Comparison of ENCODE assay signal across 8 cellular contexts in genomic region chr1:16912791-16913615, GRCh38. TPM values are rescaled to one million over a fixed set of nuclear protein-coding genes. Genes with fewer than 3 reads are reported as not detected.
DNase-seq lines count a peak whose midpoint lies in the region; TF ChIP-seq lines count a peak whose summit lies in the region.
"Not testable (repeated sequence)": the region's sequence is repeated elsewhere in the genome, so short reads cannot be mapped to it uniquely, and the experiment has no call there.

No MANE protein-coding gene starts in this region.

- peak overlapping the region; percentile 72 for H3K27ac Mint-ChIP-seq in activated naive CD8-positive, alpha-beta T cell treated with anti-CD3 and anti-CD28 coated beads for 36 hours
- H3K27ac Mint-ChIP-seq in endothelial cell (ENCODE audit: unreplicated experiment), result peak overlapping the region; percentile 42
- H3K27ac Mint-ChIP-seq in immature natural killer cell, result peak overlapping the region; percentile 71 to 91 (median 84)
- H3K27ac Mint-ChIP-seq in neural crest cell (ENCODE audit: unreplicated experiment), result peak overlapping the region; percentile 27

- H3F3A ChIP-seq in SK-N-SH (replicated peaks; ENCODE audit: insufficient read depth), result not testable (repeated sequence)

- 87% methylated on average over 27 of the region's 29 CpGs for WGBS in SK-N-SH (ENCODE audit: low lambda C conversion rate)

- H3K4me1 ChIP-seq in SK-N-SH (ENCODE audit: control insufficient read depth in 1 of 2, insufficient read depth in 2 of 2, low read depth in 1 of 2, low read length in 1 of 2) (peaks cover 4 to 15% of the 10 kb centered on the region in 2 experiments; a peak in 2 of 4 replicates), stomach smooth muscle (ENCODE audit: control insufficient read depth, insufficient read depth, low read length) (peaks cover 20% of the 10 kb centered on the region)

- H3K79me2 ChIP-seq in SK-N-SH (ENCODE audit: insufficient read depth), result not testable (repeated sequence)

- not testable (repeated sequence) for H3K36me3 ChIP-seq in BJ (ENCODE audit: control insufficient read depth, insufficient read depth, low read length); SK-N-SH (replicated peaks in 1 of 2; ENCODE audit: control insufficient read depth in 1 of 2, insufficient read depth in 2 of 2, low read length in 1 of 2); stomach smooth muscle (ENCODE audit: control insufficient read depth in 2 of 2, insufficient read depth in 2 of 2, low read length in 2 of 2)

- not testable (repeated sequence) for H3K9me3 ChIP-seq in SK-N-SH; stomach smooth muscle (ENCODE audit: control insufficient read depth in 2 of 2, low read length in 2 of 2)

- H3K27me3 ChIP-seq in BJ (ENCODE audit: control insufficient read depth, insufficient read depth, low read length); SK-N-SH (ENCODE audit: insufficient read depth); stomach smooth muscle (ENCODE audit: control insufficient read depth in 1 of 2, insufficient read depth in 2 of 2, low read length in 2 of 2): not testable (repeated sequence)

- not testable (repeated sequence) for H3K27me3 Mint-ChIP-seq in activated naive CD8-positive, alpha-beta T cell treated with anti-CD3 and anti-CD28 coated beads for 36 hours; immature natural killer cell (ENCODE audit: low read depth in 3 of 3); neural crest cell (ENCODE audit: low read depth)
- H3K27me3 Mint-ChIP-seq in endothelial cell (ENCODE audit: unreplicated experiment), result peaks cover 19% of the 10 kb centered on the region

- H3K9ac ChIP-seq in SK-N-SH, result peak overlapping the region; percentile 69
- peak overlapping the region; percentile 2 to 90 for H3K9ac ChIP-seq in stomach smooth muscle (ENCODE audit: low read length in 2 of 2)

- H2AFZ ChIP-seq in SK-N-SH (ENCODE audit: low read depth), result peak overlapping the region; percentile 93

- not testable (repeated sequence) for DNase-seq in BJ (ENCODE audit: low read depth); SK-N-SH; activated naive CD8-positive, alpha-beta T cell treated with anti-CD3 and anti-CD28 coated beads for 36 hours; endothelial cell (ENCODE audit: low spot score); immature natural killer cell; neural crest cell (ENCODE audit: low read depth, low spot score)
- DNase-seq in HK-2 (ENCODE audit: unreplicated experiment), result peak; percentile 28

- not testable (repeated sequence) for H3K36me3 Mint-ChIP-seq in activated naive CD8-positive, alpha-beta T cell treated with anti-CD3 and anti-CD28 coated beads for 36 hours; immature natural killer cell; neural crest cell (ENCODE audit: low read depth)
- H3K36me3 Mint-ChIP-seq in endothelial cell (ENCODE audit: low read depth, unreplicated experiment), result peaks cover 11% of the 10 kb centered on the region

- H3K4me2 ChIP-seq in SK-N-SH, result peak overlapping the region; percentile 90

- peak overlapping the region in 1 of 2 experiments; percentile 77; a peak in 1 of 4 replicates for H3K27ac ChIP-seq in SK-N-SH (ENCODE audit: low read depth in 2 of 2, low read length in 1 of 2)
- peak overlapping the region; percentile 75 for H3K27ac ChIP-seq in stomach smooth muscle (ENCODE audit: low read length)

- peaks cover 30% of the 10 kb centered on the region for H3K4me1 Mint-ChIP-seq in activated naive CD8-positive, alpha-beta T cell treated with anti-CD3 and anti-CD28 coated beads for 36 hours
- H3K4me1 Mint-ChIP-seq in endothelial cell (ENCODE audit: unreplicated experiment) (peaks cover 21% of the 10 kb centered on the region), immature natural killer cell (peaks cover 24 to 35% of the 10 kb centered on the region in 2 donors), neural crest cell (peaks cover 27% of the 10 kb centered on the region)

- not testable (repeated sequence) for H3K9me3 Mint-ChIP-seq in activated naive CD8-positive, alpha-beta T cell treated with anti-CD3 and anti-CD28 coated beads for 36 hours; endothelial cell (ENCODE audit: unreplicated experiment); immature natural killer cell; neural crest cell

- TF ChIP-seq RAD21 in SK-N-SH (IDR thresholded peaks at IDR 0.05; ENCODE audit: low read length), result not testable (repeated sequence)

- POLR2A ChIA-PET in BJ (lab: Charles Lee), result not testable (repeated sequence)
- POLR2A ChIA-PET in SK-N-SH (lab: Yijun Ruan, JAX), result interaction anchor here (0.8 to 3.5 kb wide), 2 partner anchors 8 to 65 kb away, joined by 4 to 20 read pairs; no protein-coding TSS in a partner anchor

- not testable (repeated sequence) for H3K9me2 ChIP-seq in SK-N-SH

- not testable (repeated sequence) for TF ChIP-seq CTCF in BJ (IDR thresholded peaks at IDR 0.05; ENCODE audit: insufficient read depth, low read depth, low read length); SK-N-SH (IDR thresholded peaks at IDR 0.05); endothelial cell (IDR thresholded peaks at IDR 0.05; ENCODE audit: unreplicated experiment); neural crest cell (conservative IDR thresholded peaks at IDR 0.05)

- H3K4me3 Mint-ChIP-seq in activated naive CD8-positive, alpha-beta T cell treated with anti-CD3 and anti-CD28 coated beads for 36 hours, result peak overlapping the region; percentile 79
- H3K4me3 Mint-ChIP-seq in endothelial cell (ENCODE audit: unreplicated experiment) (peak overlapping the region; percentile 87), immature natural killer cell (peak overlapping the region; percentile 84 to 90 (median 87)), neural crest cell (peak overlapping the region; percentile 79)

- peak overlapping the region; percentile 85 for H3K4me3 ChIP-seq in BJ (ENCODE audit: low read depth, low read length)
- H3K4me3 ChIP-seq in SK-N-SH (ENCODE audit: low read depth in 2 of 2, low read length in 1 of 2), result peak overlapping the region; percentile 71 to 81
- peak overlapping the region; percentile 42 to 82 for H3K4me3 ChIP-seq in stomach smooth muscle (ENCODE audit: low read length in 2 of 2)

- CTCF ChIA-PET in BJ (lab: Yijun Ruan, JAX); SK-N-SH (lab: Yijun Ruan, JAX): not testable (repeated sequence)

- not testable (repeated sequence) for H4K20me1 ChIP-seq in SK-N-SH (ENCODE audit: insufficient read depth)

- not testable (repeated sequence) for TF ChIP-seq EP300 in SK-N-SH (IDR thresholded peaks at IDR 0.05; ENCODE audit: borderline replicate concordance in 1 of 2, low read depth in 1 of 2, low read length in 1 of 2)

RNA-seq across cellular contexts. Expression of gene CROCC, which starts 8.7 kb away (rescaled TPM):
- polyA plus RNA-seq in BJ (2011; rRNA removed), result 7.2 and 12.1 TPM in 2 replicates
- 4.6 and 5.9 TPM in 2 replicates for polyA minus RNA-seq in BJ (2011; rRNA and poly(A)+ RNA removed)
- 31.9 and 39.1 TPM in 2 replicates for polyA plus RNA-seq in SK-N-SH (2012; rRNA removed)
- polyA plus RNA-seq in SK-N-SH (2012; cell fraction: cytosol; rRNA removed), result 9.8 and 16.8 TPM in 2 replicates
- polyA plus RNA-seq in SK-N-SH (2012; cell fraction: nucleus; rRNA removed), result 204 and 314 TPM in 2 replicates
- total RNA-seq in activated naive CD8-positive, alpha-beta T cell treated with anti-CD3 and anti-CD28 coated beads for 36 hours, result 10 to 100 TPM; 24.7 to 26.3 TPM
- total RNA-seq in endothelial cell (ENCODE audit: unreplicated experiment), result 38.9 TPM
- 1 to 10 TPM in 2 of 3 donors, under 1 TPM in 1; 0.35 to 6.5 (median 5.4) TPM for polyA plus RNA-seq in immature natural killer cell
- total RNA-seq in neural crest cell, result 52.6 and 54.1 TPM in 2 replicates

RNA-seq across cellular contexts. Expression of gene RNU1-2, which starts 17.2 kb away (rescaled TPM):
- not detected in 2 replicates for polyA plus RNA-seq in BJ (2011; rRNA removed)
- polyA minus RNA-seq in BJ (2011; rRNA and poly(A)+ RNA removed), result 55,674 and 68,724 TPM in 2 replicates
- polyA plus RNA-seq in SK-N-SH (2012; rRNA removed), result not detected in 2 replicates
- not detected in 2 replicates for polyA plus RNA-seq in SK-N-SH (2012; cell fraction: cytosol; rRNA removed)
- polyA plus RNA-seq in SK-N-SH (2012; cell fraction: nucleus; rRNA removed), result not detected in 2 replicates
- total RNA-seq in activated naive CD8-positive, alpha-beta T cell treated with anti-CD3 and anti-CD28 coated beads for 36 hours, result 100 to 1,000 TPM; 874 to 961 TPM
- total RNA-seq in endothelial cell (ENCODE audit: unreplicated experiment), result 3,428 TPM
- 10 to 100 TPM in 1 of 3 donors, not detected in 2; 28.1 TPM for polyA plus RNA-seq in immature natural killer cell
- 2,478 and 3,042 TPM in 2 replicates for total RNA-seq in neural crest cell

Comparison
In these comparisons a context has a peak if more than half of its experiments do, and no peak if none do; other contexts are left out.
1. H3K27ac Mint-ChIP-seq: peak in every context shown above with its lines; median percentile 84 in immature natural killer cell; 72 in activated naive CD8-positive, alpha-beta T cell treated with anti-CD3 and anti-CD28 coated beads for 36 hours; 42 in endothelial cell; 27 in neural crest cell.